ENCODE assay signal across 1 cellular context in the genomic region with DNA sequence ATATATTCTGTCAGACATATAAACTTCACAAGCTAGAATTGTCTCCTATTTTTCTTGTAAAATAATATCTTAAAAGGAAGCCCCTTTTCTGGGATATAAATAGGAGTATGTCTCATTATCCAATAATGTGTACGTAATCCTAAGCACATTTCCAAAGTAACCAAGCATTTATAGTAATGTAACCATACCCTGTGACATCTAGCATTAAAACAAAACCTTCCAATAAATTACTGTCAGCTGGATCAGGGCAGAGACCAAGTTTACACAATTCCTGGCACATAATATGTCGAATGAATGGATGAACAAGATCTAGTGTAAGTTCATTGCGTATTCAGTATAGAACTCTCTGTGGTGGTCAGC.
A peak's percentile ranks its signal among the peaks of the same experiment; 100 is the strongest.
TF ChIP-seq lines count a peak whose summit lies in the region.

No MANE protein-coding gene starts in this region.

TF ChIP-seq in IMR-90, 13 proteins besides CTCF, POLR2A, EP300 and RAD21:
- TF ChIP-seq RCOR1 (IDR thresholded peaks at IDR 0.05; ENCODE audit: insufficient replicate concordance, low read length), result no peak
- no peak for TF ChIP-seq BHLHE40 (IDR thresholded peaks at IDR 0.05; ENCODE audit: low read depth, low read length)
- TF ChIP-seq FOS (IDR thresholded peaks at IDR 0.05; ENCODE audit: low read depth, low read length), result no peak
- peak; percentile 31; the same call in 1 of the 2 replicates for TF ChIP-seq CEBPB (IDR thresholded peaks at IDR 0.05; ENCODE audit: low read depth, low read length)
